ENCODE assay signal across 18 cellular contexts in the genomic region with DNA sequence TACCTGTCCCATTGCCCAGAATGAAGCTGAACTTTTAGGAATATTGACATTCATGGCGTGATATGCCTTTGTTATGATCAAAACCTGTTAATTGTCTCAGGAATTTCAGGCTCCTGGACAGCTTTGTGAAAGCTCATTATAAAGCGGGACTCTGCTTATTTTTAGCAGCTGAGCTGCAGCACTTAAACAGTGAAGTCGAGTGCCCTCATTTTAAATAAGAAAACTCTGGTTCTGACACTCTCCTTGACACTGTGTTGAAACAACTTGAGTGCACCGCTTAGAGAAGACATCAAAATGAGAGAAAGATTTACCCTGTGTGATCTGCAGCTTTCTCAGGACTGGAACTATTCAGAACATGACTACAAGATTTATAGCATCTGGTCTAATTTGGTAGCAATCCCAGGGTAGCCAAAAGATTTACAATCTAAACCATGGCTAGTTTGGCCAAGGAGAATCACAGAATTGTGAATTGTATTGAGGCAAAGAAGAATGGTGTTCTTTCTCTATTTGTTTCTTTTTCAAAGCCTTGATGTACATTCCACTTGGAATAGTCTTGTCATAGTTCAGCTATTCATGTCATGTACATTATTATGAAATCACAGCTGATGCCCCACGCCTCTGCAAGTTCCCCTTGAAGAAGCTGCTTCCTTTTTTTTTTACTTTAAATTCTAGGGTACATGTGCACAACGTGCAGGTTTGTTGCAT. TPM values are rescaled to one million over a fixed set of nuclear protein-coding genes. Genes with fewer than 3 reads are reported as not detected.
DNase-seq lines count a peak whose midpoint lies in the region; ATAC-seq and TF ChIP-seq lines count a peak whose summit lies in the region.
"Had no signal": no experiment of that assay in that cellular context is flagged by ENCODE, and none has a peak within 500 bp of the region (broad histone marks: within the 10 kb centered on the region; RNA-seq: fewer than 3 reads in every experiment).

No MANE protein-coding gene starts in this region.

- DNase-seq in EL (peak; percentile 77), LHCN-M2 (ENCODE audit: low read depth) (peak; percentile 24), astrocyte of the spinal cord (ENCODE audit: low read depth, low spot score) (peak; percentile 51), non-pigmented ciliary epithelial cell (ENCODE audit: low read depth) (peak; percentile 63), NCI-H748 (lab: John Stamatoyannopoulos, UW; ENCODE audit: unreplicated experiment) (no peak), NCI-H146 treated with DMSO at 0.1 percent for 48 hours (lab: John Stamatoyannopoulos, UW; ENCODE audit: unreplicated experiment) (no peak), immature natural killer cell (no peak)
- DNase-seq: activated CD8-positive, alpha-beta memory T cell treated with anti-CD3 and anti-CD28 coated beads, Interleukin-2, amount 50 U/mL, for 4 hours; activated naive CD4-positive, alpha-beta T cell treated with anti-CD3 and anti-CD28 coated beads for 36 hours; CD4-positive, alpha-beta memory T cell; heart right ventricle; Kasumi-1; left cardiac atrium; NCI-H187; NCI-H526 treated with DMSO at 0.1 percent for 48 hours; pancreas had no signal

- H3K4me1 Mint-ChIP-seq in immature natural killer cell, result no peaks in the 10 kb centered on the region
- H3K4me1 Mint-ChIP-seq: CD4-positive, alpha-beta memory T cell had no signal

- no peak overlapping the region for H3K27ac Mint-ChIP-seq in immature natural killer cell
- H3K27ac Mint-ChIP-seq: activated naive CD4-positive, alpha-beta T cell treated with anti-CD3 and anti-CD28 coated beads for 36 hours; CD4-positive, alpha-beta memory T cell had no signal

- no peak for TF ChIP-seq CTCF in astrocyte of the spinal cord (IDR thresholded peaks at IDR 0.05; ENCODE audit: low read depth, low read length)

- H3K36me3 Mint-ChIP-seq in immature natural killer cell, result no peaks in the 10 kb centered on the region

- peaks cover 2 to 20% (median 5%) of the 10 kb centered on the region in 3 donors for H3K27me3 Mint-ChIP-seq in immature natural killer cell (ENCODE audit: low read depth in 3 of 3)

- H3K9me3 Mint-ChIP-seq in immature natural killer cell, result peaks cover 6 to 12% (median 8%) of the 10 kb centered on the region in 6 donors

- no peak overlapping the region for H3K4me3 ChIP-seq in astrocyte of the spinal cord (ENCODE audit: low read depth, low read length)
- H3K4me3 ChIP-seq: heart right ventricle, pancreas had no signal

- in situ Hi-C loops in astrocyte of the spinal cord (cut with HindIII; ENCODE audit: low sequenced_read_pairs), result no loop called here

- ATAC-seq in GM21737 (IDR thresholded peaks at IDR 0.05; ENCODE audit: unreplicated experiment), result no peak
- ATAC-seq: heart right ventricle, left cardiac atrium, pancreas had no signal

- H3K4me3 Mint-ChIP-seq in immature natural killer cell, result no peak overlapping the region
- H3K4me3 Mint-ChIP-seq: activated naive CD4-positive, alpha-beta T cell treated with anti-CD3 and anti-CD28 coated beads for 36 hours; CD4-positive, alpha-beta memory T cell had no signal

RNA-seq across cellular contexts. Expression of a gene that starts 38.7 kb away (rescaled TPM):
- total RNA-seq in LHCN-M2 (2014; rRNA removed), result 0.06 and 0.38 TPM in 2 replicates
- 0.18 TPM for polyA plus RNA-seq in LHCN-M2 (2012)
- polyA plus RNA-seq in immature natural killer cell, result not detected
- total RNA-seq: activated naive CD4-positive, alpha-beta T cell treated with anti-CD3 and anti-CD28 coated beads for 36 hours; CD4-positive, alpha-beta memory T cell; T-helper 1 cell treated with Interleukin-12 subunit alpha and Interleukin-12 subunit beta and Interleukin-4 antibody, amounts not matched to agents 30 ng/mL and 1 ng/mL, for 36 hours had no signal
- polyA plus RNA-seq: CD4-positive, alpha-beta memory T cell had no signal

Comparison
In these comparisons a context has a peak if more than half of its experiments do, and no peak if none do; other contexts are left out.
1. DNase-seq: peak in EL (single experiment), LHCN-M2 (single experiment), astrocyte of the spinal cord (single experiment) and non-pigmented ciliary epithelial cell (single experiment); none in NCI-H748 (single experiment), NCI-H146 treated with DMSO at 0.1 percent for 48 hours (single experiment) and immature natural killer cell (0 of 3).